In genomic region chr3:46061887-46062286, GRCh38 we compare ENCODE assay signal across 35 cellular contexts. TPM values are rescaled to one million over a fixed set of nuclear protein-coding genes. Genes with fewer than 3 reads are reported as not detected.
"Had no signal": no experiment of that assay in that cellular context is flagged by ENCODE, and none has a peak within 500 bp of the region (broad histone marks: within the 10 kb centered on the region; RNA-seq: fewer than 3 reads in every experiment).

No MANE protein-coding gene starts in this region.

- H3K9me3 Mint-ChIP-seq: activated B cell treated with CpG ODN at 0.5 μM for 24 hours; activated CD4-positive, alpha-beta memory T cell treated with anti-CD3 and anti-CD28 coated beads, Interleukin-2, amount 10 ng/mL, durations not matched to agents 7 days and 5 days; activated naive CD4-positive, alpha-beta T cell treated with anti-CD3 and anti-CD28 coated beads, Interleukin-2, amount 50 U/mL, for 72 hours; activated T-cell treated with anti-CD3 and anti-CD28 coated beads, Interleukin-2, amount 50 U/mL, for 4 hours; activated T-helper 17 cell treated with anti-CD3 and anti-CD28 coated beads, Interleukin-2, amount 50 U/mL, for 72 hours; brain; T-cell; T-helper 1 cell treated with Interleukin-12 subunit alpha and Interleukin-12 subunit beta and Interleukin-4 antibody, amounts not matched to agents 30 μg/mL and 1 μg/mL, for 36 hours; T-helper 2 cell treated with Interferon-gamma antibody and Interleukin-4, amounts not matched to agents 5 μg/mL and 100 μg/mL, for 36 hours had no signal

- H3K27ac Mint-ChIP-seq: activated B cell treated with CpG ODN at 0.5 μM for 24 hours; activated CD4-positive, alpha-beta memory T cell treated with anti-CD3 and anti-CD28 coated beads, Interleukin-2, amount 10 ng/mL, durations not matched to agents 7 days and 5 days; activated naive CD4-positive, alpha-beta T cell treated with anti-CD3 and anti-CD28 coated beads, Interleukin-2, amount 50 U/mL, for 72 hours; activated naive CD8-positive, alpha-beta T cell treated with anti-CD3 and anti-CD28 coated beads, Interleukin-2, amount 10 ng/mL, durations not matched to agents 7 days and 5 days; activated T-helper 17 cell treated with anti-CD3 and anti-CD28 coated beads, Interleukin-2, amount 50 U/mL, for 72 hours; brain; T-cell; T-helper 1 cell treated with Interleukin-12 subunit alpha and Interleukin-12 subunit beta and Interleukin-4 antibody, amounts not matched to agents 30 μg/mL and 1 μg/mL, for 36 hours; T-helper 2 cell treated with Interferon-gamma antibody and Interleukin-4, amounts not matched to agents 5 μg/mL and 100 μg/mL, for 36 hours had no signal

- H3K4me3 Mint-ChIP-seq: activated B cell treated with CpG ODN at 0.5 μM for 24 hours; activated CD4-positive, alpha-beta memory T cell treated with anti-CD3 and anti-CD28 coated beads, Interleukin-2, amount 10 ng/mL, durations not matched to agents 7 days and 5 days; activated CD4-positive, alpha-beta T cell treated with anti-CD3 and anti-CD28 coated beads, Interleukin-2, amount 10 ng/mL, durations not matched to agents 7 days and 5 days; activated naive CD8-positive, alpha-beta T cell treated with anti-CD3 and anti-CD28 coated beads, Interleukin-2, amount 10 ng/mL, durations not matched to agents 7 days and 5 days; activated T-cell treated with anti-CD3 and anti-CD28 coated beads, Interleukin-2, amount 50 U/mL, for 4 hours; activated T-helper 17 cell treated with anti-CD3 and anti-CD28 coated beads, Interleukin-2, amount 50 U/mL, for 72 hours; brain; T-cell; T-helper 1 cell treated with Interleukin-12 subunit alpha and Interleukin-12 subunit beta and Interleukin-4 antibody, amounts not matched to agents 30 μg/mL and 1 μg/mL, for 36 hours; T-helper 2 cell treated with Interferon-gamma antibody and Interleukin-4, amounts not matched to agents 5 μg/mL and 100 μg/mL, for 36 hours had no signal

- H3K27me3 Mint-ChIP-seq: activated B cell treated with CpG ODN at 0.5 μM for 24 hours had no signal

- H3K4me3 ChIP-seq: ascending aorta, breast epithelium, cardiac muscle cell, colonic mucosa, esophagus squamous epithelium, gastroesophageal sphincter had no signal

- H3K36me3 Mint-ChIP-seq: activated naive CD4-positive, alpha-beta T cell treated with anti-CD3 and anti-CD28 coated beads, Interleukin-2, amount 50 U/mL, for 72 hours; brain; T-cell had no signal

- H3K36me3 ChIP-seq: ascending aorta, breast epithelium, cardiac muscle cell, colonic mucosa, esophagus squamous epithelium, gastroesophageal sphincter, WERI-Rb-1 had no signal

- H3K27me3 ChIP-seq: ascending aorta, breast epithelium, cardiac muscle cell, colonic mucosa, gastroesophageal sphincter had no signal

- H3K9me3 ChIP-seq: ascending aorta, breast epithelium, colonic mucosa, esophagus squamous epithelium, gastroesophageal sphincter had no signal

- H3K27ac ChIP-seq: breast epithelium, cardiac muscle cell, colonic mucosa, epithelial cell of prostate, esophagus squamous epithelium, gastroesophageal sphincter, WERI-Rb-1 had no signal

- ATAC-seq: activated CD4-positive, CD25-positive, alpha-beta regulatory T cell treated with anti-CD3 and anti-CD28 coated beads, Interleukin-2, amount 50 U/mL, for 24 hours; activated naive CD4-positive, alpha-beta T cell treated with anti-CD3 and anti-CD28 coated beads, Interleukin-2, amount 50 U/mL, for 72 hours; activated T-cell treated with anti-CD3 and anti-CD28 coated beads, Interleukin-2, amount 50 U/mL, for 4 hours; activated T-helper 17 cell treated with anti-CD3 and anti-CD28 coated beads, Interleukin-2, amount 50 U/mL, for 72 hours; gastroesophageal sphincter; T-cell had no signal

- DNase-seq: activated B cell treated with CpG ODN at 0.5 μM for 24 hours; activated CD4-positive, alpha-beta memory T cell treated with anti-CD3 and anti-CD28 coated beads, Interleukin-2, amount 10 ng/mL, durations not matched to agents 7 days and 5 days; activated CD4-positive, alpha-beta T cell treated with anti-CD3 and anti-CD28 coated beads, Interleukin-2, amount 10 ng/mL, durations not matched to agents 7 days and 5 days; activated CD4-positive, alpha-beta T cell treated with anti-CD3 and anti-CD28 coated beads, Interleukin-2, amount 50 U/mL, for 4 hours; activated effector memory CD4-positive, alpha-beta T cell treated with Interleukin-2 at 50 U/mL for 16 hours; activated gamma-delta T cell treated with Interleukin-2 at 50 U/mL for 16 hours; activated naive CD4-positive, alpha-beta T cell treated with Interleukin-2 at 50 U/mL for 16 hours; activated naive CD8-positive, alpha-beta T cell treated with anti-CD3 and anti-CD28 coated beads, Interleukin-2, amount 10 ng/mL, durations not matched to agents 7 days and 5 days; activated T-cell treated with anti-CD3 and anti-CD28 coated beads, Interleukin-2, amount 50 U/mL, for 4 hours; central memory CD4-positive, alpha-beta T cell; cerebellar nuclear complex; colonic mucosa; effector CD8-positive, alpha-beta T cell; esophagus squamous epithelium; foreskin melanocyte; SW 1271; T-cell; T1000; WERI-Rb-1 had no signal

- H3K4me1 ChIP-seq: breast epithelium, colonic mucosa had no signal

- FAIRE-seq: endometrium, endothelial cell of umbilical vein had no signal

RNA-seq across cellular contexts. Expression of gene XCR1, which starts 34.6 kb away (rescaled TPM):
- total RNA-seq: activated B cell treated with CpG ODN at 0.5 μM for 24 hours; activated CD4-positive, alpha-beta memory T cell treated with anti-CD3 and anti-CD28 coated beads, Interleukin-2, amount 10 ng/mL, durations not matched to agents 7 days and 5 days; activated CD4-positive, alpha-beta T cell treated with anti-CD3 and anti-CD28 coated beads, Interleukin-2, amount 10 ng/mL, durations not matched to agents 7 days and 5 days; activated naive CD4-positive, alpha-beta T cell treated with anti-CD3 and anti-CD28 coated beads, Interleukin-2, amount 50 U/mL, for 72 hours; activated naive CD8-positive, alpha-beta T cell treated with anti-CD3 and anti-CD28 coated beads, Interleukin-2, amount 10 ng/mL, durations not matched to agents 7 days and 5 days; activated T-cell treated with anti-CD3 and anti-CD28 coated beads, Interleukin-2, amount 50 U/mL, for 4 hours; ascending aorta; cardiac muscle cell; dermis microvascular lymphatic vessel endothelial cell; endothelial cell of umbilical vein; fibroblast of villous mesenchyme; glomerular endothelial cell had no signal
- polyA plus RNA-seq: cardiac muscle cell, endothelial cell of umbilical vein had no signal
